26 cellular contexts compared by ENCODE assay signal in the genomic region with DNA sequence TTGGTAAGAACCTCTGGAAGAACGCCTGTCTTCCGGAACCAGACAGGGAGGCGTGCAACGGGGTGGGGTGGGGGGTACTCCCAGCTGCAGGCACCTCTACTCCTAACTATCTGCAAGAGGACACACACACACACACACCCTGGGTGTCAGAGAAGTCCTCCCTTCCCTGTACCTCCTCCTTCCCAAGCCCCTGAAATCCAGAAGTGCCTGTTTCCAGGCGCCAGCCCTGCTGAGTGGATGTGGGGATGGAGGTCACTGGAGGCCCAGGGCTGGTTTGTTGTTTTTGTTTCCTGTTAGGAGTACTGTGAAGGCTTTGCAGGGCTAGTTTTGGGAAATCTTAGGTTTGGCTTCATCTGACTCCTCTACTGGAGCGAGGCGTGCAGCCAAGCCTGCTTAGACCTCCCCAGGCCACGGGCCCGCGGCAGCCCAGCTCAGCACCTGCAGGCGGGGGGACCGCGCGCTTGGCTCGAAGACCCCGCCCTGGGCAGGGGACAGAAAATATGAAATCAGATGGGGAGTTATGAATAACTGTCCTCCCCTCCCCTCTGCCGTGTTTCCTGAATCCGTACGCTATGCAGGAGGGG. TPM values are rescaled to one million over a fixed set of nuclear protein-coding genes. Genes with fewer than 3 reads are reported as not detected.
"Had no signal": no experiment of that assay in that cellular context is flagged by ENCODE, and none has a peak within 500 bp of the region (broad histone marks: within the 10 kb centered on the region; RNA-seq: fewer than 3 reads in every experiment).

No MANE protein-coding gene starts in this region.

- H3K9me3 Mint-ChIP-seq: activated naive CD8-positive, alpha-beta T cell treated with anti-CD3 and anti-CD28 coated beads for 36 hours; central memory CD8-positive, alpha-beta T cell; nephron had no signal

- ATAC-seq: heart left ventricle; SK-N-SH treated with all-trans-retinoic acid at 6 μM for 48 hours; stimulated activated naive CD8-positive, alpha-beta T cell treated with anti-CD3 and anti-CD28 coated beads, Interleukin-15, Interleukin-2, amounts not matched to agents 100 U/mL and 50 U/mL, for 24 hours had no signal

- H3K9me3 ChIP-seq: breast epithelium, colonic mucosa, heart left ventricle, left ventricle myocardium inferior, prostate gland, right atrium auricular region, upper lobe of left lung had no signal

- H3K4me1 Mint-ChIP-seq: central memory CD8-positive, alpha-beta T cell had no signal

- H3K4me3 Mint-ChIP-seq: activated naive CD8-positive, alpha-beta T cell treated with anti-CD3 and anti-CD28 coated beads for 36 hours; central memory CD8-positive, alpha-beta T cell had no signal

- H3K36me3 ChIP-seq: breast epithelium, colonic mucosa, heart left ventricle, left ventricle myocardium inferior, prostate gland, right atrium auricular region, upper lobe of left lung had no signal

- H3K27ac ChIP-seq: breast epithelium, colonic mucosa, epithelial cell of prostate, heart left ventricle, left ventricle myocardium inferior, prostate gland, right atrium auricular region, upper lobe of left lung had no signal

- H3K4me1 ChIP-seq: breast epithelium, colonic mucosa, prostate gland had no signal

- H3K36me3 Mint-ChIP-seq: activated naive CD8-positive, alpha-beta T cell treated with anti-CD3 and anti-CD28 coated beads for 36 hours had no signal

- DNase-seq: activated CD4-positive, alpha-beta T cell treated with anti-CD3 and anti-CD28 coated beads, Interleukin-2, amount 50 U/mL, for 4 hours; activated CD8-positive, alpha-beta memory T cell treated with anti-CD3 and anti-CD28 coated beads for 24 hours; activated naive CD4-positive, alpha-beta T cell treated with Interleukin-2 at 50 U/mL for 16 hours; activated naive CD8-positive, alpha-beta T cell treated with anti-CD3 and anti-CD28 coated beads for 36 hours; activated T-cell treated with anti-CD3 and anti-CD28 coated beads, Interleukin-2, amount 50 U/mL, for 48 hours; colonic mucosa; heart left ventricle; left ventricle myocardium inferior; mammary epithelial cell; stimulated activated CD4-positive, alpha-beta T cell treated with anti-CD3 and anti-CD28 coated beads, Interleukin-4, amount 100 ng/mL, for 4 hours; stimulated activated naive CD8-positive, alpha-beta T cell treated with anti-CD3 and anti-CD28 coated beads, Interleukin-15, Interleukin-2, amounts not matched to agents 100 U/mL and 50 U/mL, for 24 hours; T-helper 1 cell had no signal

- H3K4me3 ChIP-seq: breast epithelium, colonic mucosa, heart left ventricle, left ventricle myocardium inferior, prostate gland, right atrium auricular region, upper lobe of left lung had no signal

- H3K27ac Mint-ChIP-seq: activated naive CD8-positive, alpha-beta T cell treated with anti-CD3 and anti-CD28 coated beads for 36 hours; nephron had no signal

RNA-seq across cellular contexts. Expression of gene SOX1, which starts 36.4 kb away (rescaled TPM):
- total RNA-seq: activated naive CD8-positive, alpha-beta T cell treated with anti-CD3 and anti-CD28 coated beads for 36 hours; astrocyte; breast epithelium; colonic mucosa; fibroblast of villous mesenchyme; heart left ventricle; left ventricle myocardium inferior; mammary epithelial cell; mononuclear cell; myocyte; omental fat pad; right atrium auricular region; subcutaneous adipose tissue; upper lobe of left lung had no signal
- polyA plus RNA-seq: heart left ventricle, mammary epithelial cell had no signal
